In the genomic region with DNA sequence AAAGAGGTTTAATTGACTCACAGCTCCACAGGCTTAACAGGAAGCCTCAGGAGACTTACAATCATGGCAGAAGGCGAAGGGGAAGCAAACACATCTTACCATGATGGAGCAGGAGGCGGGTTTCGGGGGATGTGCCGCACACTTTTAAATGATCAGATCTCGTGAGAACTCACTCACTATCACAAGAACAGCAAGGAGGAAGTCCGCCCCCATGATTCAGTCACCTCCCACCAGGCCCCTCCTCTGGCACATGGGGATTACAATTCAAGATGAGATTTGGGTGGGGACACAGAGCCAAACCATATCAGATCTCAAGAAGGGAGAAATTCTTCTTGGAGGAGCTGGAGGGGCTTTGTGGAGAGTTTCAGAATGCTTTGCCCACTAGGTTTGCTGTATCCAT, we compare ENCODE assay signal across 5 cellular contexts. TPM values are rescaled to one million over a fixed set of nuclear protein-coding genes. Genes with fewer than 3 reads are reported as not detected.
DNase-seq lines count a peak whose midpoint lies in the region; ATAC-seq, FAIRE-seq and TF ChIP-seq lines count a peak whose summit lies in the region.
"Not testable (repeated sequence)": the region's sequence is repeated elsewhere in the genome, so short reads cannot be mapped to it uniquely, and the experiment has no call there.

No MANE protein-coding gene starts in this region.

- H3K79me2 ChIP-seq in GM23338 (replicated peaks; ENCODE audit: insufficient read depth), result not testable (repeated sequence)

- H3K4me1 Mint-ChIP-seq in GM23338, result not testable (repeated sequence)

- ATAC-seq in GM23338, body of pancreas, pancreas: not testable (repeated sequence)

- H3K27ac Mint-ChIP-seq in GM23338, result not testable (repeated sequence)

- not testable (repeated sequence) for FAIRE-seq in pancreas (lab: Jason Lieb, UNC)

- not testable (repeated sequence) for H3K4me2 ChIP-seq in GM23338

- intact Hi-C loops in body of pancreas (cut with DNase I); pancreas (cut with DNase I): not testable (repeated sequence)

- DNase-seq in GM23338 (ENCODE audit: low spot score); SJSA1 (ENCODE audit: low read depth in 1 of 2, low spot score in 2 of 2); body of pancreas; pancreas: not testable (repeated sequence)
- DNase-seq in NB4 (ENCODE audit: low read depth), result peak; percentile 56

- WGBS in body of pancreas, 2 donors, result 92 to 93% methylated on average over 6 of the region's 6 CpGs
- WGBS in pancreas, 2 donors, result 92 to 94% methylated on average over 6 of the region's 6 CpGs

- H3K9me3 Mint-ChIP-seq in GM23338, result not testable (repeated sequence)

- H3K36me3 ChIP-seq in GM23338 (ENCODE audit: insufficient read depth); SJSA1; body of pancreas (replicated peaks in 1 of 2; ENCODE audit: insufficient read depth in 1 of 2, low read depth in 2 of 2); pancreas: not testable (repeated sequence)

- not testable (repeated sequence) for H3F3A ChIP-seq in GM23338 (replicated peaks; ENCODE audit: low read depth)

- H3K36me3 Mint-ChIP-seq in GM23338 (ENCODE audit: low read depth), result not testable (repeated sequence)

- not testable (repeated sequence) for H3K9me2 ChIP-seq in GM23338 (ENCODE audit: insufficient read depth)

- not testable (repeated sequence) for H3K4me3 Mint-ChIP-seq in GM23338

- TF ChIP-seq CTCF in GM23338 (conservative IDR thresholded peaks at IDR 0.05; ENCODE audit: low read depth in 2 of 2); NB4 (IDR thresholded peaks at IDR 0.05; ENCODE audit: low read depth, low read length); body of pancreas (IDR thresholded peaks at IDR 0.05); pancreas (IDR thresholded peaks at IDR 0.05): not testable (repeated sequence)

- not testable (repeated sequence) for H3K9me3 ChIP-seq in SJSA1 (replicated peaks); body of pancreas; pancreas

- not testable (repeated sequence) for H3K27me3 ChIP-seq in GM23338 (ENCODE audit: insufficient read depth); SJSA1 (replicated peaks); body of pancreas; pancreas

- not testable (repeated sequence) for H3K27me3 Mint-ChIP-seq in GM23338 (ENCODE audit: insufficient read depth, low read depth, poor library complexity)

- H3K27ac ChIP-seq in GM23338 (ENCODE audit: low read depth), result not testable (repeated sequence)
- H3K27ac ChIP-seq in SJSA1 (peak overlapping the region; percentile 25; the same call in 1 of the 2 replicates), body of pancreas (peak overlapping the region in 3 of 4 donors; percentile 65), pancreas (peak overlapping the region in 3 of 4 donors; percentile 33 to 51 (median 44))

- H3K4me1 ChIP-seq in GM23338 (ENCODE audit: insufficient read depth); body of pancreas; pancreas: not testable (repeated sequence)
- peaks cover 33% of the 10 kb centered on the region for H3K4me1 ChIP-seq in SJSA1 (replicated peaks)

- not testable (repeated sequence) for TF ChIP-seq POLR2A in NB4 (IDR thresholded peaks at IDR 0.05; ENCODE audit: extremely low read depth, insufficient read length); body of pancreas (IDR thresholded peaks at IDR 0.05)

- H4K20me1 ChIP-seq in GM23338 (replicated peaks; ENCODE audit: insufficient read depth), result not testable (repeated sequence)

- peak overlapping the region; percentile 66 for H2AFZ ChIP-seq in GM23338

- H3K4me3 ChIP-seq in GM23338; NB4 (ENCODE audit: low read depth, low read length); SJSA1; body of pancreas; pancreas: not testable (repeated sequence)

RNA-seq across cellular contexts. Expression of gene P2RX7, which starts 32.2 kb away (rescaled TPM):
- 0.24 and 0.74 TPM in 2 replicates for total RNA-seq in GM23338 (2014; rRNA removed; shearing (Covaris generic))
- polyA plus RNA-seq in GM23338 (2016; fragmentation: Nextera tagmentation; extraction: Ambion mirVana) (0.43 and 0.48 TPM in 2 replicates), pancreas (1 to 10 TPM in 1 of 2 donors, under 1 TPM in 1; 0.77 to 1.2 TPM)
- total RNA-seq in SJSA1 (2014; rRNA removed; shearing (Covaris generic)), result 2.2 and 3.1 TPM in 2 replicates
- total RNA-seq in body of pancreas (1 to 10 TPM; 1.0 to 1.6 TPM), pancreas (1 to 10 TPM in 5 of 6 donors, under 1 TPM in 1; 0.93 to 8.8 (median 1.7) TPM)

RNA-seq across cellular contexts. Expression of gene P2RX4, which starts 45.1 kb away (rescaled TPM):
- total RNA-seq in GM23338 (2014; rRNA removed; shearing (Covaris generic)), result 18.9 and 19.5 TPM in 2 replicates
- 5.6 and 5.9 TPM in 2 replicates for polyA plus RNA-seq in GM23338 (2016; fragmentation: Nextera tagmentation; extraction: Ambion mirVana)
- total RNA-seq in SJSA1 (2014; rRNA removed; shearing (Covaris generic)), result 80.6 and 99.2 TPM in 2 replicates
- total RNA-seq in body of pancreas, result 10 to 100 TPM; 50.1 to 58.1 TPM
- 10 to 100 TPM; 27.5 to 60.1 (median 33.3) TPM for total RNA-seq in pancreas
- 10 to 100 TPM; 31.4 to 34.0 TPM for polyA plus RNA-seq in pancreas
